In the genomic region with DNA sequence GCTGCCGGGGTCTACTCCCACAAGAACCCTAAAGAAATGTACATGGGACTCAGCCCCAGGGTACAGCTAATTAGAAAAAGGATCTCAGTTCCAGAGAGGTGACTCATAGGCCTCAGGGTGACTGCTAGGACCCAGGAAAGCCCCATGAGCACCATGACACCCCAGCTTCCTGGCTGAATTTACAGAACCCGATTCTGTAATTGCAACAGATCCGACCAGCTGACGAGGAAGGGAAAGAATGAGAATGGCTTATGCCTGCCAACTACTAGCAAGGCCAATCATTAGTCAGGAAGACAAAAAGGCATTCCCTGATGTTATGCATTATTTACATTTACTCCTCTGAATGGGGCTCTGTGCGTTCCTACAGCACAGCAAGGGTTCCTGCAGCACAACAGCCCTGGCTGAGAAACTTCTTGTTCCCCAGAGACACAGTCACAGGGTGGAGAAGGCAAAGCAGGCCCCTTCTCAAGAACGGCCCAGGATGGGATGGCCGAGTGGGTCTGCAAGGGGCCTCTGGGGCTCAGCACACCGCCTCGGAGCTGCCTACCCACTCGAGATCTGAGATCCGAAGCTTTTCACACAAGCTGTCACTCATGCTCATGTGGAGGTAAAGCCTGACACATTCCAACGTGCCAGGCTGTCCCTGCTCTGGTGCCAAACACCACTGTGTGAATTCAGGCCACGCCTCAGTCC, we compare ENCODE assay signal across 8 cellular contexts. TPM values are rescaled to one million over a fixed set of nuclear protein-coding genes. Genes with fewer than 3 reads are reported as not detected.
DNase-seq lines count a peak whose midpoint lies in the region; ATAC-seq and TF ChIP-seq lines count a peak whose summit lies in the region.

No MANE protein-coding gene starts in this region.

- peaks cover 7% of the 10 kb centered on the region for H3K36me3 Mint-ChIP-seq in activated T-cell treated with anti-CD3 and anti-CD28 coated beads, Interleukin-2, amount 50 U/mL, for 4 hours (ENCODE audit: insufficient read depth)

- H3K4me1 Mint-ChIP-seq in activated T-cell treated with anti-CD3 and anti-CD28 coated beads, Interleukin-2, amount 50 U/mL, for 4 hours (ENCODE audit: low read depth) = peaks cover 63% of the 10 kb centered on the region

- ATAC-seq in GM21447 (IDR thresholded peaks at IDR 0.05; ENCODE audit: unreplicated experiment) = peak; percentile 75
- ATAC-seq in activated T-cell treated with anti-CD3 and anti-CD28 coated beads, Interleukin-2, amount 50 U/mL, for 4 hours = peak; percentile 97 to 98
- ATAC-seq in foreskin keratinocyte = peak; percentile 89

- H3K9me3 Mint-ChIP-seq in activated T-cell treated with anti-CD3 and anti-CD28 coated beads, Interleukin-2, amount 50 U/mL, for 4 hours = no peaks in the 10 kb centered on the region

- DNase-seq in AG20443 (ENCODE audit: low spot score) (peak; percentile 93), NCI-H460 (ENCODE audit: extremely low read depth, low read depth) (peak; percentile 46), foreskin keratinocyte (peak; percentile 97 to 98), NCI-H524 treated with DMSO at 0.1 percent for 48 hours (lab: John Stamatoyannopoulos, UW) (no peak), NCI-H2227 (lab: John Stamatoyannopoulos, UW; ENCODE audit: unreplicated experiment) (no peak)
- peak; percentile 63 for DNase-seq in activated T-cell treated with anti-CD3 and anti-CD28 coated beads, Interleukin-2, amount 50 U/mL, for 4 hours
- DNase-seq in stimulated activated CD4-positive, alpha-beta T cell treated with anti-CD3 and anti-CD28 coated beads, Interleukin-12 subunit alpha, Interleukin-12 subunit beta, amount 100 ng/mL, for 24 hours (ENCODE audit: low read depth in 2 of 2) = peak; percentile 37 to 51

- peak overlapping the region; percentile 55 for H3K27ac ChIP-seq in foreskin keratinocyte

- no peaks in the 10 kb centered on the region for H3K27me3 Mint-ChIP-seq in activated T-cell treated with anti-CD3 and anti-CD28 coated beads, Interleukin-2, amount 50 U/mL, for 4 hours (ENCODE audit: low read depth)

- no peak for TF ChIP-seq CTCF in foreskin keratinocyte (conservative IDR thresholded peaks at IDR 0.05)

- peaks cover 17% of the 10 kb centered on the region for H3K4me1 ChIP-seq in foreskin keratinocyte

- peak overlapping the region; percentile 42 for H3K4me3 Mint-ChIP-seq in activated T-cell treated with anti-CD3 and anti-CD28 coated beads, Interleukin-2, amount 50 U/mL, for 4 hours

- no peaks in the 10 kb centered on the region for H3K27me3 ChIP-seq in foreskin keratinocyte

RNA-seq across cellular contexts. Expression of a gene that starts 27.2 kb away (rescaled TPM):
- total RNA-seq in NCI-H460 (2014; rRNA removed; shearing (Covaris generic)) = 0.57 TPM in 1 of 2 replicates, not detected in the other
- 6.1 and 6.6 TPM in 2 replicates for polyA plus RNA-seq in NCI-H460 (2014; cell fraction: nucleus; rRNA removed)
- 10 to 100 TPM in 1 of 3 donors, 1 to 10 TPM in 2; 8.9 to 12.1 (median 9.2) TPM for total RNA-seq in activated T-cell treated with anti-CD3 and anti-CD28 coated beads, Interleukin-2, amount 50 U/mL, for 4 hours
- 1.9 and 2.3 TPM in 2 replicates for total RNA-seq in foreskin keratinocyte
- 3.1 and 3.2 TPM in 2 replicates for polyA plus RNA-seq in foreskin keratinocyte

RNA-seq across cellular contexts. Expression of a gene that starts 36.7 kb away (rescaled TPM):
- total RNA-seq in NCI-H460 (2014; rRNA removed; shearing (Covaris generic)) = 1.5 and 2.5 TPM in 2 replicates
- 11.2 and 11.7 TPM in 2 replicates for polyA plus RNA-seq in NCI-H460 (2014; cell fraction: nucleus; rRNA removed)
- total RNA-seq in activated T-cell treated with anti-CD3 and anti-CD28 coated beads, Interleukin-2, amount 50 U/mL, for 4 hours = 10 to 100 TPM in 2 of 3 donors, 1 to 10 TPM in 1; 9.4 to 15.1 (median 14.7) TPM
- total RNA-seq in foreskin keratinocyte = 12.6 and 15.1 TPM in 2 replicates
- polyA plus RNA-seq in foreskin keratinocyte = 16.5 and 19.6 TPM in 2 replicates

RNA-seq across cellular contexts. Expression of a gene that starts 52.2 kb away (rescaled TPM):
- 2.2 and 4.4 TPM in 2 replicates for total RNA-seq in NCI-H460 (2014; rRNA removed; shearing (Covaris generic))
- 4.1 and 8.3 TPM in 2 replicates for polyA plus RNA-seq in NCI-H460 (2014; cell fraction: nucleus; rRNA removed)
- total RNA-seq in activated T-cell treated with anti-CD3 and anti-CD28 coated beads, Interleukin-2, amount 50 U/mL, for 4 hours = 10 to 100 TPM; 38.7 to 43.4 (median 42.1) TPM
- 8.0 TPM in 2 replicates for total RNA-seq in foreskin keratinocyte
- 6.9 and 8.2 TPM in 2 replicates for polyA plus RNA-seq in foreskin keratinocyte

RNA-seq across cellular contexts. Expression of a gene that starts 53.2 kb away (rescaled TPM):
- 0.02 and 0.12 TPM in 2 replicates for total RNA-seq in NCI-H460 (2014; rRNA removed; shearing (Covaris generic))
- polyA plus RNA-seq in NCI-H460 (2014; cell fraction: nucleus; rRNA removed) = 0.07 TPM in 1 of 2 replicates, not detected in the other
- total RNA-seq in activated T-cell treated with anti-CD3 and anti-CD28 coated beads, Interleukin-2, amount 50 U/mL, for 4 hours = under 1 TPM; 0.13 to 0.19 (median 0.18) TPM
- total RNA-seq in foreskin keratinocyte = 0.21 and 0.24 TPM in 2 replicates
- 0.08 and 0.12 TPM in 2 replicates for polyA plus RNA-seq in foreskin keratinocyte

Comparison
In these comparisons a context has a peak if more than half of its experiments do, and no peak if none do; other contexts are left out.
1. DNase-seq: peak in AG20443 (single experiment), NCI-H460 (single experiment), activated T-cell treated with anti-CD3 and anti-CD28 coated beads, Interleukin-2, amount 50 U/mL, for 4 hours (single experiment), foreskin keratinocyte (2 of 2) and stimulated activated CD4-positive, alpha-beta T cell treated with anti-CD3 and anti-CD28 coated beads, Interleukin-12 subunit alpha, Interleukin-12 subunit beta, amount 100 ng/mL, for 24 hours (2 of 2); none in NCI-H524 treated with DMSO at 0.1 percent for 48 hours (single experiment) and NCI-H2227 (single experiment).
2. Peak in every context shown above with its lines, with median percentiles within 50 percentile points of each other: ATAC-seq.